11 cellular contexts compared by ENCODE assay signal in genomic region chr4:90241008-90241407, GRCh38.
"Had no signal": no experiment of that assay in that cellular context is flagged by ENCODE, and none has a peak within 500 bp of the region (broad histone marks: within the 10 kb centered on the region; RNA-seq: fewer than 3 reads in every experiment).

No MANE protein-coding gene starts in this region.

- DNase-seq: GM23248, GOT3, H7, H9, HCEC 1CT, HFFc6 had no signal

- H3K36me3 ChIP-seq: HAP-1 had no signal

- H3K27ac ChIP-seq: GM23248 had no signal

- H3K9me3 ChIP-seq: HAP-1 had no signal

- ATAC-seq: HCT116 had no signal

- H3K4me3 ChIP-seq: GM23248, GM23338, HAP-1 had no signal

- FAIRE-seq: H1, H54 had no signal

- H3K9ac ChIP-seq: GM23248 had no signal
